Comparison of ENCODE assay signal across 1 cellular context in genomic region chr2:128381001-128381938, GRCh38.
A peak's percentile ranks its signal among the peaks of the same experiment; 100 is the strongest.
TF ChIP-seq lines count a peak whose summit lies in the region.

No MANE protein-coding gene starts in this region.

TF ChIP-seq in HepG2, 621 proteins besides CTCF, POLR2A, EP300 and RAD21 (continued from another document and continues in another):
- no peak for TF ChIP-seq ZNF646 (CRISPR knock-in tag; IDR thresholded peaks at IDR 0.05)
- TF ChIP-seq TOPORS (CRISPR knock-in tag; IDR thresholded peaks at IDR 0.05) = no peak
- TF ChIP-seq GABPA (IDR thresholded peaks at IDR 0.05; ENCODE audit: low read depth, low read length) = peak; percentile 43
- TF ChIP-seq GABPA (CRISPR knock-in tag; IDR thresholded peaks at IDR 0.05; ENCODE audit: low read depth) = peak; percentile 83
- no peak for TF ChIP-seq ZNF383 (CRISPR knock-in tag; IDR thresholded peaks at IDR 0.05; ENCODE audit: borderline replicate concordance)
- TF ChIP-seq ZNF33A (CRISPR knock-in tag; IDR thresholded peaks at IDR 0.05; ENCODE audit: borderline replicate concordance) = no peak
- TF ChIP-seq ZNF550 (CRISPR knock-in tag; IDR thresholded peaks at IDR 0.05; ENCODE audit: borderline replicate concordance) = no peak
- TF ChIP-seq CEBPG (CRISPR knock-in tag; IDR thresholded peaks at IDR 0.05) = no peak
- TF ChIP-seq ZNF609 (CRISPR knock-in tag; IDR thresholded peaks at IDR 0.05; ENCODE audit: borderline replicate concordance) = peak; percentile 76; the same call in 1 of the 2 replicates
- peak; percentile 78; the same call in 1 of the 2 replicates for TF ChIP-seq ARID4A (CRISPR knock-in tag; IDR thresholded peaks at IDR 0.05; ENCODE audit: borderline replicate concordance)
- no peak for TF ChIP-seq NCOA5 (CRISPR knock-in tag; IDR thresholded peaks at IDR 0.05)
- no peak for TF ChIP-seq ZNF510 (CRISPR knock-in tag; IDR thresholded peaks at IDR 0.05; ENCODE audit: low read depth)
- no peak for TF ChIP-seq THAP8 (CRISPR knock-in tag; IDR thresholded peaks at IDR 0.05; ENCODE audit: borderline replicate concordance)
- no peak; the same call in 1 of the 2 replicates for TF ChIP-seq ZFP41 (CRISPR knock-in tag; IDR thresholded peaks at IDR 0.05; ENCODE audit: borderline replicate concordance)
- no peak for TF ChIP-seq PLRG1 (conservative IDR thresholded peaks at IDR 0.05)
- TF ChIP-seq POLR2G (IDR thresholded peaks at IDR 0.05; ENCODE audit: low read depth, low read length) = 0 out of 2 replicates have a peak, but pooled peaks have one; percentile 31
- TF ChIP-seq ZMYM3 (CRISPR knock-in tag; IDR thresholded peaks at IDR 0.05) = peak; percentile 71
- no peak for TF ChIP-seq ZNF773 (CRISPR knock-in tag; IDR thresholded peaks at IDR 0.05; ENCODE audit: borderline replicate concordance)
- TF ChIP-seq AHR (CRISPR knock-in tag; IDR thresholded peaks at IDR 0.05) = 0 out of 2 replicates have a peak, but pooled peaks have one; percentile 18
- TF ChIP-seq ZNF431 (CRISPR knock-in tag; IDR thresholded peaks at IDR 0.05; ENCODE audit: borderline replicate concordance, low read depth) = no peak
- TF ChIP-seq NR2F6 (IDR thresholded peaks at IDR 0.05) = peak; percentile 74; the same call in 1 of the 2 replicates
- TF ChIP-seq NR2F6 (CRISPR knock-in tag; IDR thresholded peaks at IDR 0.05) = peak; percentile 97
- no peak for TF ChIP-seq NAIF1 (CRISPR knock-in tag; IDR thresholded peaks at IDR 0.05; ENCODE audit: borderline replicate concordance)
- TF ChIP-seq RBM22 (optimal IDR thresholded peaks at IDR 0.05; ENCODE audit: low read length) = no peak
- no peak for TF ChIP-seq ARID3A (IDR thresholded peaks at IDR 0.05; ENCODE audit: low read depth, low read length)
- peak; percentile 71; the same call in 1 of the 2 replicates for TF ChIP-seq TGIF2 (CRISPR knock-in tag; IDR thresholded peaks at IDR 0.05)
- TF ChIP-seq ZNF260 (CRISPR knock-in tag; IDR thresholded peaks at IDR 0.05; ENCODE audit: borderline replicate concordance, low read depth) = no peak
- TF ChIP-seq MXD1 (CRISPR knock-in tag; IDR thresholded peaks at IDR 0.05) = no peak
- no peak for TF ChIP-seq ZXDC (CRISPR knock-in tag; IDR thresholded peaks at IDR 0.05)
- TF ChIP-seq GMEB2 (CRISPR knock-in tag; IDR thresholded peaks at IDR 0.05; ENCODE audit: low read depth) = no peak
- no peak for TF ChIP-seq SIX4 (CRISPR knock-in tag; IDR thresholded peaks at IDR 0.05)
- TF ChIP-seq IKZF5 (CRISPR knock-in tag; IDR thresholded peaks at IDR 0.05) = no peak; the same call in 1 of the 2 replicates
